In the genomic region with DNA sequence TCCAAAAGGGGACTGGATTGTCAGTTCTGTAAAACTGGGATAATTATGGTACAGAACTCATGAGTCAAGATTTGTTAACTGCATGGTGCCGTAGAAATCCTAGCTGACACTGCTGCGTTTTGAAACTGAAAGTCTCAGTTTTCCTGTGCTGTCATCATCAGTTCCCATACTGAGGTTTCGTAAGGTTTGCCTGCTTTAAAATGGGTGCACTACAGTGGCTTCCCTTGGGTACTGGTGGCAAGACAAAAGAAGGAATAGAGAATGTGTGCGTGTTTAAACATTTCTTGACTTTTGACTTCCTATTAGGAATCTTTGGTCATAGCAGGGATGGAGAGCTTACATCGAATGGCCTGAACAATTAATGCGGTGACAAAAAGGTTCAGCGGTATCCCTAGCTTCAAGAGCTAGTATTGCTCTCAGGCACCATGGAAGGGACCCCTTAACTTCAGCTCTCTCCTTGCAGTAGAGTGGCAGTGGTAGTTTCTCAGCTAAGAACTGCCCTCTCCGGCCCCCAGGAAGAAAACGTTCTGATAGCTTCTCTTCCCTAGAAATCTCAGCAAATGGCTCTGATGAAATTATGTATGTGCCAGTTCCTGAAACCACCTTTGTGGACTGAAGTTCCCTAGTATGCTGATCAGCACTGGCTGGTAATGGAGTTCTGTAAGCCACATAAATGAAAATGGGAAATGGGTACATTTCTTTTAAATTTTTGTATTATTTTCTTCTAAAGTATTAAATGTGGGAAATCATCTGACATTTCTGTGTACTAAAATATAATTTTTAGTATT, we compare ENCODE assay signal across 9 cellular contexts. TPM values are rescaled to one million over a fixed set of nuclear protein-coding genes. Genes with fewer than 3 reads are reported as not detected.
DNase-seq lines count a peak whose midpoint lies in the region; ATAC-seq, FAIRE-seq and TF ChIP-seq lines count a peak whose summit lies in the region.
"Had no signal": no experiment of that assay in that cellular context is flagged by ENCODE, and none has a peak within 500 bp of the region (broad histone marks: within the 10 kb centered on the region; RNA-seq: fewer than 3 reads in every experiment).

No MANE protein-coding gene starts in this region.

- no peaks in the 10 kb centered on the region for H3K27me3 ChIP-seq in Panc1 (ENCODE audit: control insufficient read depth, insufficient read depth, low read length)
- H3K27me3 ChIP-seq in SJCRH30, result no peaks in the 10 kb centered on the region

- DNase-seq in H54 (ENCODE audit: insufficient read length, low spot score) (no peak), Panc1 (ENCODE audit: low read depth, low spot score) (no peak), medulla oblongata (ENCODE audit: extremely low spot score) (peak; percentile 55), cerebellar nuclear complex (lab: John Stamatoyannopoulos, UW) (no peak), SJCRH30 (no peak), NCI-H1092 (lab: John Stamatoyannopoulos, UW) (no peak)
- DNase-seq in naive thymus-derived CD8-positive, alpha-beta T cell, result no peak

- H3K4me3 Mint-ChIP-seq in naive thymus-derived CD8-positive, alpha-beta T cell, result peak overlapping the region in 3 of 10 donors; percentile 45 to 65 (median 63)

- H3K27me3 Mint-ChIP-seq in naive thymus-derived CD8-positive, alpha-beta T cell, result no peaks in the 10 kb centered on the region

- no peak for TF ChIP-seq POLR2A in GM18505 (IDR thresholded peaks at IDR 0.05; ENCODE audit: borderline replicate concordance, extremely low read depth, insufficient read depth, insufficient read length)
- no peak for TF ChIP-seq POLR2A in H54 (IDR thresholded peaks at IDR 0.05; ENCODE audit: low read depth, low read length)

- no peak overlapping the region for H3K27ac Mint-ChIP-seq in naive thymus-derived CD8-positive, alpha-beta T cell

- peaks cover 0 to 9% (median 4%) of the 10 kb centered on the region in 3 donors for H3K36me3 Mint-ChIP-seq in naive thymus-derived CD8-positive, alpha-beta T cell

- POLR2A ChIA-PET in Panc1 (lab: Charles Lee), result interaction anchor here (1.2 kb wide), 1 partner anchor 27 kb away, joined by 3 read pairs; no protein-coding TSS in a partner anchor
- POLR2A ChIA-PET in naive thymus-derived CD8-positive, alpha-beta T cell (lab: Charles Lee), result no interaction called here

- intact Hi-C loops in Panc1 (cut with micrococcal nuclease; ENCODE audit: unreplicated experiment), result no loop called here

- ATAC-seq in GM18505 (IDR thresholded peaks at IDR 0.05; ENCODE audit: unreplicated experiment) (peak; percentile 91), Panc1 (peak; percentile 86)
- no peak for ATAC-seq in naive thymus-derived CD8-positive, alpha-beta T cell

- H3K4me1 ChIP-seq in Panc1 (ENCODE audit: control insufficient read depth, insufficient read depth, low read length) (peaks cover 37% of the 10 kb centered on the region), SJCRH30 (no peaks in the 10 kb centered on the region)

- no peak for TF ChIP-seq CTCF in Panc1 (IDR thresholded peaks at IDR 0.05)

- BruUV-seq in Panc1 (replicated peaks; lab: Mats Ljungman, UMichigan), result no TSS peak

- peak; percentile 67 for FAIRE-seq in H54 (lab: Jason Lieb, UNC)
- FAIRE-seq: endometrium had no signal

- H3K4me1 Mint-ChIP-seq in naive thymus-derived CD8-positive, alpha-beta T cell, result peaks cover 9 to 21% (median 16%) of the 10 kb centered on the region in 4 donors

- in situ Hi-C loops in Panc1 (cut with HindIII; ENCODE audit: low pct_unique_long_range_greater_than_20kb, low sequenced_read_pairs), result no loop called here

- CTCF ChIA-PET in Panc1 (lab: Charles Lee), result interaction anchor here (0.7 kb wide), 2 partner anchors 16 to 19 kb away, joined by 5 to 7 read pairs; no protein-coding TSS in a partner anchor

- no peaks in the 10 kb centered on the region for H3K9me3 ChIP-seq in Panc1 (ENCODE audit: control insufficient read depth, insufficient read depth, low read depth, low read length)
- H3K9me3 ChIP-seq in SJCRH30 (replicated peaks), result peaks cover 5% of the 10 kb centered on the region

- H3K4me3 ChIP-seq in Panc1 (ENCODE audit: low read depth in 2 of 2, low read length in 2 of 2), result peak overlapping the region; percentile 28 to 51
- no peak overlapping the region for H3K4me3 ChIP-seq in SJCRH30

- no peaks in the 10 kb centered on the region for H3K36me3 ChIP-seq in Panc1 (ENCODE audit: control insufficient read depth, insufficient read depth, low read length)
- H3K36me3 ChIP-seq in SJCRH30, result no peaks in the 10 kb centered on the region

- H3K27ac ChIP-seq in Panc1 (ENCODE audit: low read length) (peak overlapping the region; percentile 93), SJCRH30 (no peak overlapping the region)

- no peaks in the 10 kb centered on the region for H3K9me3 Mint-ChIP-seq in naive thymus-derived CD8-positive, alpha-beta T cell

RNA-seq across cellular contexts. Expression of a gene that starts 28.9 kb away (rescaled TPM):
- 120 TPM for total RNA-seq in Panc1 (2021; ENCODE audit: unreplicated experiment)
- 63.7 TPM for polyA plus RNA-seq in Panc1 (2012; ENCODE audit: insufficient read length)
- 10 to 100 TPM; 17.1 to 17.5 TPM for total RNA-seq in naive thymus-derived CD8-positive, alpha-beta T cell
- polyA plus RNA-seq in naive thymus-derived CD8-positive, alpha-beta T cell, result 10 to 100 TPM; 13.4 to 18.6 (median 18.0) TPM
- total RNA-seq in SJCRH30 (2014; rRNA removed; shearing (Covaris generic)), result 55.1 and 60.7 TPM in 2 replicates

Comparison
In these comparisons a context has a peak if more than half of its experiments do, and no peak if none do; other contexts are left out.
1. ATAC-seq: peak in GM18505 (single experiment) and Panc1 (single experiment); none in naive thymus-derived CD8-positive, alpha-beta T cell (0 of 2).